1 cellular context compared by ENCODE assay signal in genomic region chr19:53388168-53388567, GRCh38.
TF ChIP-seq lines count a peak whose summit lies in the region.

No MANE protein-coding gene starts in this region.

TF ChIP-seq in IMR-90, 13 proteins besides CTCF, POLR2A, EP300 and RAD21:
- TF ChIP-seq FOS (IDR thresholded peaks at IDR 0.05; ENCODE audit: low read depth, low read length) (no peak), CEBPB (IDR thresholded peaks at IDR 0.05; ENCODE audit: low read depth, low read length) (no peak), MAZ (IDR thresholded peaks at IDR 0.05; ENCODE audit: borderline replicate concordance, low read depth, low read length) (no peak)
